In genomic region chr2:158815166-158815565, GRCh38 we compare ENCODE assay signal across 22 cellular contexts. TPM values are rescaled to one million over a fixed set of nuclear protein-coding genes. Genes with fewer than 3 reads are reported as not detected.
DNase-seq lines count a peak whose midpoint lies in the region; ATAC-seq and TF ChIP-seq lines count a peak whose summit lies in the region.
"Had no signal": no experiment of that assay in that cellular context is flagged by ENCODE, and none has a peak within 500 bp of the region (broad histone marks: within the 10 kb centered on the region; RNA-seq: fewer than 3 reads in every experiment).

No MANE protein-coding gene starts in this region.

- H3K79me2 ChIP-seq in osteoblast (ENCODE audit: insufficient read depth, low read length): no peaks in the 10 kb centered on the region

- TF ChIP-seq CTCF in osteoblast (IDR thresholded peaks at IDR 0.05; ENCODE audit: extremely low read depth, low read depth, low read length) (no peak), uterus (IDR thresholded peaks at IDR 0.05) (no peak), brain microvascular endothelial cell (IDR thresholded peaks at IDR 0.05; ENCODE audit: low read depth, low read length, missing control alignments) (no peak)

- H3K36me3 ChIP-seq in osteoblast (ENCODE audit: insufficient read depth, low read length) (no peaks in the 10 kb centered on the region), uterus (no peaks in the 10 kb centered on the region), brain microvascular endothelial cell (replicated peaks) (no peaks in the 10 kb centered on the region)
- H3K36me3 ChIP-seq: BE2C; BLaER1 treated with 17β-estradiol and CSF1 and Interleukin-3, amounts not matched to agents 10 nM and 100 nM had no signal

- H3K27me3 ChIP-seq in osteoblast (ENCODE audit: insufficient read depth, low read length): peaks cover 17% of the 10 kb centered on the region
- no peaks in the 10 kb centered on the region for H3K27me3 ChIP-seq in uterus
- H3K27me3 ChIP-seq in brain microvascular endothelial cell (replicated peaks): peaks cover 6% of the 10 kb centered on the region
- H3K27me3 ChIP-seq: BE2C; BLaER1 treated with 17β-estradiol and CSF1 and Interleukin-3, amounts not matched to agents 10 nM and 100 nM had no signal

- H3K27ac ChIP-seq in osteoblast (ENCODE audit: low read depth, low read length) (no peak overlapping the region), uterus (no peak overlapping the region), brain microvascular endothelial cell (no peak overlapping the region)
- H3K27ac ChIP-seq: 22Rv1; BLaER1 treated with 17β-estradiol and CSF1 and Interleukin-3, amounts not matched to agents 10 nM and 100 nM had no signal

- no peak overlapping the region for H3K4me2 ChIP-seq in osteoblast (ENCODE audit: insufficient read depth, low read length)
- H3K4me2 ChIP-seq: BLaER1 treated with 17β-estradiol and CSF1 and Interleukin-3, amounts not matched to agents 10 nM and 100 nM; GM23338 had no signal

- H3K4me3 ChIP-seq in osteoblast (ENCODE audit: insufficient read depth, low read length) (no peak overlapping the region), uterus (no peak overlapping the region), brain microvascular endothelial cell (ENCODE audit: low read depth, low read length) (no peak overlapping the region)
- H3K4me3 ChIP-seq: BLaER1 treated with 17β-estradiol and CSF1 and Interleukin-3, amounts not matched to agents 10 nM and 100 nM; GM23338 had no signal

- ATAC-seq in GM18907 (IDR thresholded peaks at IDR 0.05; ENCODE audit: unreplicated experiment): no peak
- ATAC-seq in GM18861 (IDR thresholded peaks at IDR 0.05; ENCODE audit: unreplicated experiment): no peak
- ATAC-seq: GM23338, HCT116 had no signal

- H3K9me3 ChIP-seq in osteoblast (ENCODE audit: low read depth, low read length): no peaks in the 10 kb centered on the region
- no peaks in the 10 kb centered on the region for H3K9me3 ChIP-seq in uterus
- H3K9me3 ChIP-seq: BE2C; BLaER1 treated with 17β-estradiol and CSF1 and Interleukin-3, amounts not matched to agents 10 nM and 100 nM had no signal

- H2AFZ ChIP-seq in osteoblast (ENCODE audit: low read length): no peak overlapping the region
- H2AFZ ChIP-seq: GM23338 had no signal

- no peak for TF ChIP-seq POLR2A in uterus (IDR thresholded peaks at IDR 0.05)

- H4K20me1 ChIP-seq in osteoblast (ENCODE audit: insufficient read depth, low read length): no peaks in the 10 kb centered on the region
- H4K20me1 ChIP-seq: BLaER1 treated with 17β-estradiol and CSF1 and Interleukin-3, amounts not matched to agents 10 nM and 100 nM had no signal

- DNase-seq in AG08395 (ENCODE audit: low spot score): peak; percentile 29
- peak; percentile 44 for DNase-seq in NCI-H446 treated with DMSO at 0.1 percent for 48 hours (lab: John Stamatoyannopoulos, UW)
- peak; percentile 54 for DNase-seq in astrocyte of the hippocampus (ENCODE audit: low read depth, low spot score)
- peak; percentile 80 for DNase-seq in osteoblast (ENCODE audit: insufficient read length, low spot score, missing footprints)
- DNase-seq in uterus: no peak
- DNase-seq in brain microvascular endothelial cell: no peak
- DNase-seq: AML-193; BE2C; CD4-positive, alpha-beta T cell; CD8-positive, alpha-beta memory T cell; DMS53; GF-D8; H9 had no signal

- in situ Hi-C loops in brain microvascular endothelial cell (cut with HindIII; ENCODE audit: low pct_ligation_motif_present, low sequenced_read_pairs): no loop called here

- intact Hi-C loops in uterus (cut with DNase I; ENCODE audit: low total_unique reads): no loop called here

- H3K4me1 ChIP-seq in osteoblast (ENCODE audit: insufficient read depth, low read length): peaks cover 24% of the 10 kb centered on the region
- no peaks in the 10 kb centered on the region for H3K4me1 ChIP-seq in uterus
- H3K4me1 ChIP-seq: BE2C; BLaER1 treated with 17β-estradiol and CSF1 and Interleukin-3, amounts not matched to agents 10 nM and 100 nM had no signal

RNA-seq across cellular contexts. Expression of gene DAPL1, which starts 20.0 kb away (rescaled TPM):
- 0.29 TPM in 1 of 2 replicates, not detected in the other for total RNA-seq in osteoblast
- not detected for total RNA-seq in uterus
- total RNA-seq: CD4-positive, alpha-beta T cell; CD8-positive, alpha-beta memory T cell; Daoy; G401; GM23338; H4; H9 had no signal

Comparison
In these comparisons a context has a peak if more than half of its experiments do, and no peak if none do; other contexts are left out.
1. DNase-seq: peak in AG08395 (single experiment), NCI-H446 treated with DMSO at 0.1 percent for 48 hours (single experiment), astrocyte of the hippocampus (single experiment) and osteoblast (single experiment); none in uterus (0 of 2) and brain microvascular endothelial cell (single experiment).